Comparison of ENCODE assay signal across 12 cellular contexts in the genomic region with DNA sequence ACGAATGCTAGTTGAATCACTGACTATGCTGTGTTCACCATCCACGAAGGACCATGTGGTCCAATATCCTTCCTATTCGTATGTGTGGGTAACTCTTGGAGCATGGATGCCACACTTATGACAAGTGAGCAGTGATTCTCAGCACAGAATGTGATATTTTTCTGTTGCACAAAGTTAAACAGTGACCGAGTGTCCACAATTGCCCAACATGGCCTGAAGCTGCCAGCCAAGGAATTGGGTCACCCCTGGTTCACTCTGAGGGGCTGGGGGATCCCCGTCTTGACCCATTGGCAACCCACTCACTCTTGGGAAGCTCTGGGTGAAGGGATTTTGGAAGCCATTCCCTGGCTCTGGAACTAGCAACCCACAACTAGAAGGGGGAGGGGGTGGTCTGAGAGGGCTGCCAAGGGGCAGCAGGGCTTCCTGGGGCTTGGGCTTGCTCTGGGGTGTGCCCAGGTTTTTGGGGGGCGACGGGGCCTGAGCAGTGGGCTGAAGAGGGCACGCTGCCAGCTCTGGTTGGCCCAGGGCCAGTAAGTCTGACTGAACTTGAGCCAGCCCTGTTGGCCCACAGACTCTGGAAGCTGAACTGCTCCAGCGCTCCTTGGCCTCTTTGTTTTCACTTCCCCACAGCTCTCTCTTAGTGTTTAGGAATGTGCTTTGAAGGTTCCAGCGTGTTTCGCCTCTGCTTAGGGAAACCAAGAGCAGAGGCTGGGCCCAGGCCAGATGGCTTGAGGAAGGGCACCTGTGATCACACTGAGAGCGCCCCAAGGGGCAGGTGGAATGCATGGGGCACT. TPM values are rescaled to one million over a fixed set of nuclear protein-coding genes. Genes with fewer than 3 reads are reported as not detected.
DNase-seq lines count a peak whose midpoint lies in the region; ATAC-seq and TF ChIP-seq lines count a peak whose summit lies in the region.
"Had no signal": no experiment of that assay in that cellular context is flagged by ENCODE, and none has a peak within 500 bp of the region (broad histone marks: within the 10 kb centered on the region; RNA-seq: fewer than 3 reads in every experiment).

No MANE protein-coding gene starts in this region.

- H3K9ac ChIP-seq in muscle layer of colon (ENCODE audit: low read length), result no peak overlapping the region

- H3K9me3 ChIP-seq in muscle layer of colon (ENCODE audit: low read length) (no peaks in the 10 kb centered on the region), aorta (ENCODE audit: control insufficient read depth, low read length) (no peaks in the 10 kb centered on the region)

- TF ChIP-seq CTCF in fibroblast of mammary gland (conservative IDR thresholded peaks at IDR 0.05; ENCODE audit: control insufficient read depth, insufficient read depth, low read depth, low read length) (no peak), GM10266 (IDR thresholded peaks at IDR 0.05; ENCODE audit: control insufficient read depth, insufficient read depth, low read depth, missing control alignments) (no peak)

- H3K36me3 ChIP-seq in muscle layer of colon (ENCODE audit: insufficient read depth, low read length), result no peaks in the 10 kb centered on the region
- no peaks in the 10 kb centered on the region for H3K36me3 ChIP-seq in aorta (ENCODE audit: control insufficient read depth in 1 of 2, insufficient read depth in 2 of 2, low read length in 1 of 2)

- peaks cover 12% of the 10 kb centered on the region for H3K4me1 ChIP-seq in muscle layer of colon (ENCODE audit: insufficient read depth, low read length)
- H3K4me1 ChIP-seq in aorta (ENCODE audit: control insufficient read depth in 1 of 2, insufficient read depth in 2 of 2, low read length in 2 of 2), result no peaks in the 10 kb centered on the region

- H3K4me3 ChIP-seq in fibroblast of mammary gland (ENCODE audit: control insufficient read depth, low read depth, low read length) (no peak overlapping the region), muscle layer of colon (ENCODE audit: low read depth in 1 of 2, low read length in 2 of 2) (no peak overlapping the region), aorta (ENCODE audit: low read length in 2 of 2) (no peak overlapping the region)

- no peak for DNase-seq in Right ventricle myocardium inferior (ENCODE audit: missing footprints)
- DNase-seq in cardiac septum (ENCODE audit: low spot score), result no peak
- DNase-seq in fibroblast of mammary gland (ENCODE audit: low read depth), result peak; percentile 28
- DNase-seq in aorta, result peak; percentile 57 to 82
- no peak for DNase-seq in GM10266 (ENCODE audit: extremely low spot score)
- no peak for DNase-seq in NCI-H226
- DNase-seq: activated CD4-positive, alpha-beta T cell treated with anti-CD3 and anti-CD28 coated beads, Interleukin-2, amount 10 ng/mL, durations not matched to agents 24 days and 14 days; amniotic stem cell; glutamatergic neuron; NCI-H187 had no signal

- WGBS in aorta, 2 donors, result 3 to 20% methylated on average over 12 of the region's 12 CpGs

- intact Hi-C loops in Right ventricle myocardium inferior (cut with DNase I), result no loop called here
- intact Hi-C loops in cardiac septum (cut with DNase I), result no loop called here
- intact Hi-C loops in aorta (cut with DNase I), result no loop called here

- ATAC-seq in Right ventricle myocardium inferior (peak; percentile 80), aorta (ENCODE audit: low FRiP score) (peak; percentile 71), GM18517 (IDR thresholded peaks at IDR 0.05; ENCODE audit: unreplicated experiment) (no peak)

- H3K27ac ChIP-seq in muscle layer of colon (ENCODE audit: low read depth, low read length) (peak overlapping the region; percentile 41), aorta (ENCODE audit: low read depth in 1 of 2, low read length in 2 of 2) (peak overlapping the region in 1 of 2 donors; percentile 60)

- H3K27me3 ChIP-seq in muscle layer of colon (ENCODE audit: control insufficient read depth in 1 of 2, insufficient read depth in 2 of 2, low read length in 2 of 2), result peaks cover 0 to 13% of the 10 kb centered on the region in 2 donors
- no peaks in the 10 kb centered on the region for H3K27me3 ChIP-seq in aorta (ENCODE audit: control insufficient read depth in 1 of 2, insufficient read depth in 2 of 2, low read length in 1 of 2)

RNA-seq across cellular contexts. Expression of a gene that starts 43.1 kb away (rescaled TPM):
- 16.9 TPM for total RNA-seq in Right ventricle myocardium inferior
- total RNA-seq in cardiac septum, result 24.2 TPM
- total RNA-seq in aorta, result 10 to 100 TPM; 22.6 to 46.7 TPM
- polyA plus RNA-seq in aorta, result 10 to 100 TPM in 1 of 2 donors, 1 to 10 TPM in 1; 8.3 to 12.2 TPM

Comparison
In these comparisons a context has a peak if more than half of its experiments do, and no peak if none do; other contexts are left out.
1. DNase-seq: peak in fibroblast of mammary gland (single experiment) and aorta (2 of 2); none in Right ventricle myocardium inferior (single experiment), cardiac septum (single experiment), GM10266 (single experiment) and NCI-H226 (single experiment).